Comparison of ENCODE assay signal across 10 cellular contexts in the genomic region with DNA sequence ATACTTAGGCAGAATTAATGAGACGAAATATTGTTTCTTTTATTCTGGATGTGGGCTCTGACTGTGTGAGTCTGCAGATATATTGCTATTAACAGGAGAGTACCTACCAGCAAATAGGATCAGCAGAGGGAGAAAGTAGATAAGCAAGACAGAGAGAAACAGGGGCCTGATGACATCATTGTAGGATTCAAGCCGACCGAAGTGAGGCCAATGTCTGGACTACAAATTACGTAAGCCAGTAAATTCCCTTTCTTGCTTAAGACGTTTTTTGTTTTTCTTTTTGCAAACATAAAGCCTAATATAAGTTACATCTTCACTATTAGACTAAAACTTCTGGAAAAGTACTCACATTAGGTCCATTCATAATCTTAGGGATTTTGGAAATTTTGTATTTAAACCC.
"Had no signal": no experiment of that assay in that cellular context is flagged by ENCODE, and none has a peak within 500 bp of the region (broad histone marks: within the 10 kb centered on the region; RNA-seq: fewer than 3 reads in every experiment).

No MANE protein-coding gene starts in this region.

- H3K4me1 ChIP-seq: gastrocnemius medialis had no signal

- H3K9me3 ChIP-seq: gastrocnemius medialis, mucosa of descending colon, ovary, thoracic aorta had no signal

- DNase-seq: activated CD4-positive, CD25-positive, alpha-beta regulatory T cell treated with anti-CD3 and anti-CD28 coated beads, Interleukin-2, amount 50 U/mL, for 72 hours; activated naive CD4-positive, alpha-beta T cell; activated naive CD8-positive, alpha-beta T cell treated with anti-CD3 and anti-CD28 coated beads, Interleukin-2, amount 50 U/mL, for 24 hours; gastrocnemius medialis; islet precursor cell; mucosa of descending colon; naive thymus-derived CD4-positive, alpha-beta T cell; ovary had no signal

- H3K36me3 ChIP-seq: cardiac muscle cell, gastrocnemius medialis, ovary, thoracic aorta had no signal

- H3K4me3 ChIP-seq: cardiac muscle cell, gastrocnemius medialis, mucosa of descending colon, ovary, thoracic aorta had no signal

- H3K27me3 ChIP-seq: cardiac muscle cell, gastrocnemius medialis, ovary had no signal

- H3K27ac ChIP-seq: cardiac muscle cell, gastrocnemius medialis, ovary, thoracic aorta had no signal
